12 cellular contexts compared by ENCODE assay signal in genomic region chr6:16583151-16583762, GRCh38.
A peak's percentile ranks its signal among the peaks of the same experiment; 100 is the strongest.
DNase-seq lines count a peak whose midpoint lies in the region; ATAC-seq, FAIRE-seq and TF ChIP-seq lines count a peak whose summit lies in the region.
"Had no signal": no experiment of that assay in that cellular context is flagged by ENCODE, and none has a peak within 500 bp of the region (broad histone marks: within the 10 kb centered on the region; RNA-seq: fewer than 3 reads in every experiment).

No MANE protein-coding gene starts in this region.

- no peak overlapping the region for H3K18ac ChIP-seq in neuronal stem cell (ENCODE audit: low read length)

- H3K4me2 ChIP-seq in neuronal stem cell (ENCODE audit: insufficient read depth, low read length, poor library complexity, severe bottlenecking): no peak overlapping the region
- H3K4me2 ChIP-seq in OCI-LY7 (ENCODE audit: low read length): no peak overlapping the region
- no peak overlapping the region for H3K4me2 ChIP-seq in mammary epithelial cell (ENCODE audit: insufficient read depth, low read depth, low read length)

- ATAC-seq in GM18867 (IDR thresholded peaks at IDR 0.05; ENCODE audit: unreplicated experiment): peak; percentile 66
- no peak for ATAC-seq in GM21526 (IDR thresholded peaks at IDR 0.05; ENCODE audit: low FRiP score, unreplicated experiment)

- CTCF ChIA-PET in OCI-LY7 (lab: Charles Lee; ENCODE audit: unreplicated experiment) (interaction anchor here (1.1 kb wide), 1 partner anchor 13 kb away, joined by 3 read pairs; no protein-coding TSS in a partner anchor), mammary epithelial cell (lab: Charles Lee; ENCODE audit: low non-redundant PET) (no interaction called here)

- no peak overlapping the region for H2BK120ac ChIP-seq in neuronal stem cell (ENCODE audit: low read depth, low read length)

- no peak overlapping the region for H2AFZ ChIP-seq in neuronal stem cell (ENCODE audit: low read length)
- no peak overlapping the region for H2AFZ ChIP-seq in OCI-LY7 (ENCODE audit: low read length)
- no peak overlapping the region for H2AFZ ChIP-seq in mammary epithelial cell (ENCODE audit: low read depth, low read length)

- intact Hi-C loops in OCI-LY7 (cut with micrococcal nuclease; ENCODE audit: unreplicated experiment) (no loop called here), mammary epithelial cell (cut with micrococcal nuclease) (no loop called here)

- H3K4me3 ChIP-seq in fibroblast of villous mesenchyme (ENCODE audit: low read depth, low read length) (peak overlapping the region; percentile 17), small intestine (ENCODE audit: low read depth in 1 of 2, low read length in 2 of 2) (peak overlapping the region in 1 of 2 donors; percentile 27), neuronal stem cell (ENCODE audit: low read length in 2 of 2) (no peak overlapping the region), OCI-LY7 (ENCODE audit: low read depth, low read length, poor library complexity, severe bottlenecking) (no peak overlapping the region), mammary epithelial cell (replicated peaks in 1 of 3; ENCODE audit: insufficient read depth in 1 of 3, low read depth in 2 of 3, low read length in 3 of 3) (no peak overlapping the region)

- H2AK5ac ChIP-seq in neuronal stem cell (ENCODE audit: low read depth, low read length): no peak overlapping the region

- H3K9me3 ChIP-seq in small intestine (ENCODE audit: control insufficient read depth, low read depth) (no peaks in the 10 kb centered on the region), neuronal stem cell (replicated peaks in 1 of 2; ENCODE audit: control insufficient read depth in 2 of 2, insufficient read depth in 1 of 2, low read depth in 1 of 2, low read length in 2 of 2) (no peaks in the 10 kb centered on the region), OCI-LY7 (ENCODE audit: low read length) (no peaks in the 10 kb centered on the region), mammary epithelial cell (replicated peaks; ENCODE audit: insufficient read depth, low read length) (no peaks in the 10 kb centered on the region)

- H3K14ac ChIP-seq in neuronal stem cell (ENCODE audit: low read length): no peak overlapping the region

- H2BK5ac ChIP-seq in neuronal stem cell (ENCODE audit: low read length): no peak overlapping the region

- no peak overlapping the region for H3K23ac ChIP-seq in neuronal stem cell (ENCODE audit: low read depth, low read length, poor library complexity)

- TF ChIP-seq CTCF in fibroblast of villous mesenchyme (IDR thresholded peaks at IDR 0.05; ENCODE audit: insufficient read depth, low read depth, low read length) (no peak), OCI-LY7 (conservative IDR thresholded peaks at IDR 0.05; ENCODE audit: low read length) (no peak), mammary epithelial cell (conservative IDR thresholded peaks at IDR 0.05 in 1 of 2, IDR thresholded peaks at IDR 0.05 in 1 of 2; ENCODE audit: extremely low read depth in 1 of 2, insufficient read depth in 1 of 2, low read depth in 1 of 2, low read length in 2 of 2) (no peak)

- dilution Hi-C loops in mammary epithelial cell (cut with HindIII; ENCODE audit: low sequenced_read_pairs): no loop called here

- H3K79me2 ChIP-seq in OCI-LY7 (ENCODE audit: insufficient read depth, low read depth, low read length) (no peaks in the 10 kb centered on the region), mammary epithelial cell (ENCODE audit: insufficient read depth, low read length) (no peaks in the 10 kb centered on the region)

- 15 to 57% (median 27%) methylated on average over 12 of the region's 12 CpGs for WGBS in small intestine, 3 donors
- no CpG with 5 or more reads among the region's 12 CpGs for WGBS in neuronal stem cell (ENCODE audit: extremely low coverage in 2 of 2, insufficient read length in 2 of 2, insufficient replicate concordance in 1 of 2), 2 donors
- WGBS in mammary epithelial cell (ENCODE audit: low coverage, missing lambda C conversion rate): 96% methylated on average over 12 of the region's 12 CpGs

- H3K36me3 ChIP-seq in small intestine (ENCODE audit: control insufficient read depth in 2 of 2, insufficient read depth in 2 of 2, low read length in 2 of 2) (no peaks in the 10 kb centered on the region), neuronal stem cell (replicated peaks in 1 of 2; ENCODE audit: control insufficient read depth in 2 of 2, insufficient read depth in 2 of 2, low read length in 2 of 2) (no peaks in the 10 kb centered on the region), OCI-LY7 (ENCODE audit: insufficient read depth, low read length) (no peaks in the 10 kb centered on the region), mammary epithelial cell (ENCODE audit: insufficient read depth, low read length) (no peaks in the 10 kb centered on the region)

- POLR2A ChIA-PET in OCI-LY7 (lab: Charles Lee): interaction anchor here (0.6 to 1.8 kb wide), 7 partner anchors 19 to 151 kb away, joined by 3 to 10 read pairs (median 3); no protein-coding TSS in a partner anchor

- peaks cover 0 to 3% of the 10 kb centered on the region in 2 donors for H3K4me1 ChIP-seq in small intestine (ENCODE audit: control insufficient read depth in 2 of 2, insufficient read depth in 1 of 2, low read depth in 1 of 2, low read length in 1 of 2)
- H3K4me1 ChIP-seq in neuronal stem cell (ENCODE audit: control insufficient read depth in 2 of 2, insufficient read depth in 1 of 2, low read depth in 1 of 2, low read length in 2 of 2): no peaks in the 10 kb centered on the region
- no peaks in the 10 kb centered on the region for H3K4me1 ChIP-seq in OCI-LY7 (ENCODE audit: insufficient read depth, low read length, poor library complexity, severe bottlenecking)
- no peaks in the 10 kb centered on the region for H3K4me1 ChIP-seq in mammary epithelial cell (ENCODE audit: insufficient read depth, low read length)

- no peaks in the 10 kb centered on the region for H4K20me1 ChIP-seq in OCI-LY7 (ENCODE audit: insufficient read depth, low read length)
- no peaks in the 10 kb centered on the region for H4K20me1 ChIP-seq in mammary epithelial cell (ENCODE audit: insufficient read depth, low read length)

- H2BK15ac ChIP-seq in neuronal stem cell (ENCODE audit: low read length): no peak overlapping the region

- DNase-seq in LHCN-M2 (ENCODE audit: low read depth): peak; percentile 43
- DNase-seq in fibroblast of villous mesenchyme (ENCODE audit: low read depth): peak; percentile 35
- peak; percentile 80 for DNase-seq in small intestine
- DNase-seq in neuronal stem cell (ENCODE audit: low spot score): no peak
- DNase-seq in OCI-LY7 (ENCODE audit: low spot score): no peak
- no peak for DNase-seq in mammary epithelial cell
- DNase-seq: activated CD8-positive, alpha-beta memory T cell treated with anti-CD3 and anti-CD28 coated beads, Interleukin-2, amount 50 U/mL, for 48 hours; endodermal cell; NCI-H1694 had no signal

- peaks cover 2% of the 10 kb centered on the region for H3K79me1 ChIP-seq in neuronal stem cell (ENCODE audit: low read depth, low read length)

- no peak overlapping the region for H2BK12ac ChIP-seq in neuronal stem cell (ENCODE audit: low read length)

- no peak overlapping the region for H4K91ac ChIP-seq in neuronal stem cell (ENCODE audit: low read depth, low read length, poor library complexity)

- no peak overlapping the region for H4K8ac ChIP-seq in neuronal stem cell (ENCODE audit: low read depth, low read length)

- no peaks in the 10 kb centered on the region for H3K9me2 ChIP-seq in OCI-LY7 (ENCODE audit: insufficient read depth, low read length)

- FAIRE-seq in small intestine (lab: Jason Lieb, UNC): no peak
- FAIRE-seq: H1 had no signal

- no TSS peak for BruUV-seq in OCI-LY7 (replicated peaks; lab: Mats Ljungman, UMichigan)
- BruUV-seq in mammary epithelial cell (replicated peaks; lab: Mats Ljungman, UMichigan): no TSS peak

- no peaks in the 10 kb centered on the region for H3K27me3 ChIP-seq in small intestine (ENCODE audit: control insufficient read depth in 2 of 2, insufficient read depth in 2 of 2, low read length in 2 of 2)
- H3K27me3 ChIP-seq in neuronal stem cell (ENCODE audit: control insufficient read depth in 3 of 3, insufficient read depth in 3 of 3, low read depth in 1 of 3, low read length in 3 of 3): no peaks in the 10 kb centered on the region
- no peaks in the 10 kb centered on the region for H3K27me3 ChIP-seq in mammary epithelial cell (ENCODE audit: insufficient read depth, low read length)

- H3K4ac ChIP-seq in neuronal stem cell (ENCODE audit: low read length): no peak overlapping the region

- in situ Hi-C loops in mammary epithelial cell (cut with MboI; ENCODE audit: low sequenced_read_pairs in 2 of 2): no loop called here

- no peak overlapping the region for H3K9ac ChIP-seq in neuronal stem cell (ENCODE audit: low read depth, low read length, poor library complexity)
- H3K9ac ChIP-seq in mammary epithelial cell (ENCODE audit: insufficient read depth, low read length): no peak overlapping the region

- peak overlapping the region; percentile 65 to 66 for H3K27ac ChIP-seq in small intestine (ENCODE audit: low read depth in 1 of 2, low read length in 1 of 2)
- H3K27ac ChIP-seq in neuronal stem cell (replicated peaks; ENCODE audit: low read length): no peak overlapping the region
- H3K27ac ChIP-seq in OCI-LY7 (ENCODE audit: low read depth, low read length, poor library complexity, severe bottlenecking): no peak overlapping the region
- H3K27ac ChIP-seq in mammary epithelial cell (ENCODE audit: insufficient read depth, low read depth, low read length): no peak overlapping the region

Comparison
In these comparisons a context has a peak if more than half of its experiments do, and no peak if none do; other contexts are left out.
1. DNase-seq: peak in LHCN-M2 (single experiment), fibroblast of villous mesenchyme (single experiment) and small intestine (single experiment); none in neuronal stem cell (single experiment), OCI-LY7 (single experiment) and mammary epithelial cell (single experiment).
2. H3K27ac ChIP-seq: peak in small intestine (2 of 2); none in neuronal stem cell (single experiment), OCI-LY7 (single experiment) and mammary epithelial cell (single experiment).